Comparison of ENCODE assay signal across 15 cellular contexts in the genomic region with DNA sequence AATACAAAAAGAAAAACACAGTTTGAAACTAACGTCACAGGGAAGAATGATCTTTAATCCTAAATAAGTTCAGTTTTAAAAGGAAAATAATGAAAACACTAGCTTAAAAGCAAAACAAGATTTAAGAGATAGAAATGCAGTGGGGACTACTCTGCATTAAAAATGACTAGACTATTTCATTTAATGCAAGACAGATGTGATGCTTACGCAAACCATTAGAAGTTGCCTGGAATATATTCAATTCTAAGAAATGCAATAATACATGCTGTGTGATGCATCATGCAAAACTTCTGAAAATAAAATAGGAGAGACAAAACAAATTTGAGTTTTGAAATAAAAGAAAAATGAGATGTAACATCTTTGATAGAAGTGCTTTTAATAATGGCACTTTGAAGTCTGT.
DNase-seq lines count a peak whose midpoint lies in the region; ATAC-seq and TF ChIP-seq lines count a peak whose summit lies in the region.
"Had no signal": no experiment of that assay in that cellular context is flagged by ENCODE, and none has a peak within 500 bp of the region (broad histone marks: within the 10 kb centered on the region; RNA-seq: fewer than 3 reads in every experiment).

No MANE protein-coding gene starts in this region.

- no peak overlapping the region for H3K4me3 ChIP-seq in right atrium auricular region
- no peak overlapping the region for H3K4me3 ChIP-seq in choroid plexus epithelial cell (ENCODE audit: low read depth, low read length)
- no peak overlapping the region for H3K4me3 ChIP-seq in left lung
- no peak overlapping the region for H3K4me3 ChIP-seq in aorta (ENCODE audit: low read length in 2 of 2)
- H3K4me3 ChIP-seq: right lobe of liver, vagina had no signal

- H3K27me3 ChIP-seq in right atrium auricular region: no peaks in the 10 kb centered on the region
- no peaks in the 10 kb centered on the region for H3K27me3 ChIP-seq in left lung
- peaks cover 0 to 2% of the 10 kb centered on the region in 2 donors for H3K27me3 ChIP-seq in aorta (ENCODE audit: control insufficient read depth in 1 of 2, insufficient read depth in 2 of 2, low read length in 1 of 2)
- H3K27me3 ChIP-seq: right lobe of liver, vagina had no signal

- H3K4me1 ChIP-seq in right atrium auricular region (peaks cover 0 to 12% of the 10 kb centered on the region in 2 donors), left lung (peaks cover 0 to 6% of the 10 kb centered on the region in 2 donors), aorta (ENCODE audit: control insufficient read depth in 1 of 2, insufficient read depth in 2 of 2, low read length in 2 of 2) (no peaks in the 10 kb centered on the region)
- H3K4me1 ChIP-seq: right lobe of liver had no signal

- peak; percentile 70 for ATAC-seq in Right ventricle myocardium superior (ENCODE audit: poor library complexity)
- ATAC-seq in left lung: peak; percentile 18
- ATAC-seq in aorta (ENCODE audit: low FRiP score): peak; percentile 55
- ATAC-seq in HG03025 (IDR thresholded peaks at IDR 0.05; ENCODE audit: low FRiP score, unreplicated experiment): no peak
- ATAC-seq: activated CD4-positive, alpha-beta T cell treated with anti-CD3 and anti-CD28 coated beads for 36 hours; natural killer cell; right lobe of liver; stimulated activated naive B cell treated with anti-CD40 and anti-IgM and Interleukin-4, amounts not matched to agents 10 μg/mL and 1 μg/mL and 100 μg/mL, for 72 hours had no signal

- WGBS in aorta, 2 donors: 53 to 60% methylated on average over 2 of the region's 2 CpGs

- H3K27ac ChIP-seq in right atrium auricular region (peak overlapping the region in 1 of 2 donors; percentile 44), left lung (peak overlapping the region in 1 of 2 donors; percentile 35), aorta (ENCODE audit: low read depth in 1 of 2, low read length in 2 of 2) (no peak overlapping the region)
- H3K27ac ChIP-seq: right lobe of liver had no signal

- intact Hi-C loops in Right ventricle myocardium superior (cut with DNase I) (no loop called here), left lung (cut with DNase I) (no loop called here), aorta (cut with DNase I) (no loop called here)

- TF ChIP-seq CTCF in right atrium auricular region (IDR thresholded peaks at IDR 0.05) (no peak), choroid plexus epithelial cell (conservative IDR thresholded peaks at IDR 0.05; ENCODE audit: low read depth, low read length) (no peak), left lung (IDR thresholded peaks at IDR 0.05) (no peak)

- no peaks in the 10 kb centered on the region for H3K36me3 ChIP-seq in right atrium auricular region
- no peaks in the 10 kb centered on the region for H3K36me3 ChIP-seq in left lung
- H3K36me3 ChIP-seq in aorta (ENCODE audit: control insufficient read depth in 1 of 2, insufficient read depth in 2 of 2, low read length in 1 of 2): no peaks in the 10 kb centered on the region
- H3K36me3 ChIP-seq: right lobe of liver, vagina had no signal

- H3K9me3 ChIP-seq in right atrium auricular region (no peaks in the 10 kb centered on the region), left lung (peaks cover 0 to 6% of the 10 kb centered on the region in 2 donors), aorta (ENCODE audit: control insufficient read depth, low read length) (no peaks in the 10 kb centered on the region)
- H3K9me3 ChIP-seq: right lobe of liver, vagina had no signal

- DNase-seq in Right ventricle myocardium superior: no peak
- no peak for DNase-seq in right atrium auricular region (ENCODE audit: low spot score)
- DNase-seq in choroid plexus epithelial cell (ENCODE audit: low read depth): peak; percentile 8
- DNase-seq in left lung: no peak
- no peak for DNase-seq in aorta
- no peak for DNase-seq in kidney tubule cell (ENCODE audit: low spot score)
- no peak for DNase-seq in stimulated activated CD8-positive, alpha-beta memory T cell treated with anti-CD3 and anti-CD28 coated beads, Interleukin-4, amount 100 ng/mL, for 48 hours
- DNase-seq: activated CD4-positive, alpha-beta T cell treated with anti-CD3 and anti-CD28 coated beads for 36 hours; natural killer cell; NCI-H187 treated with DMSO at 0.1 percent for 48 hours; NCI-H526; right lobe of liver; stimulated activated naive B cell treated with anti-CD40 and anti-IgM and Interleukin-4, amounts not matched to agents 10 μg/mL and 1 μg/mL and 100 μg/mL, for 72 hours had no signal
